ENCODE assay signal across 8 cellular contexts in the genomic region with DNA sequence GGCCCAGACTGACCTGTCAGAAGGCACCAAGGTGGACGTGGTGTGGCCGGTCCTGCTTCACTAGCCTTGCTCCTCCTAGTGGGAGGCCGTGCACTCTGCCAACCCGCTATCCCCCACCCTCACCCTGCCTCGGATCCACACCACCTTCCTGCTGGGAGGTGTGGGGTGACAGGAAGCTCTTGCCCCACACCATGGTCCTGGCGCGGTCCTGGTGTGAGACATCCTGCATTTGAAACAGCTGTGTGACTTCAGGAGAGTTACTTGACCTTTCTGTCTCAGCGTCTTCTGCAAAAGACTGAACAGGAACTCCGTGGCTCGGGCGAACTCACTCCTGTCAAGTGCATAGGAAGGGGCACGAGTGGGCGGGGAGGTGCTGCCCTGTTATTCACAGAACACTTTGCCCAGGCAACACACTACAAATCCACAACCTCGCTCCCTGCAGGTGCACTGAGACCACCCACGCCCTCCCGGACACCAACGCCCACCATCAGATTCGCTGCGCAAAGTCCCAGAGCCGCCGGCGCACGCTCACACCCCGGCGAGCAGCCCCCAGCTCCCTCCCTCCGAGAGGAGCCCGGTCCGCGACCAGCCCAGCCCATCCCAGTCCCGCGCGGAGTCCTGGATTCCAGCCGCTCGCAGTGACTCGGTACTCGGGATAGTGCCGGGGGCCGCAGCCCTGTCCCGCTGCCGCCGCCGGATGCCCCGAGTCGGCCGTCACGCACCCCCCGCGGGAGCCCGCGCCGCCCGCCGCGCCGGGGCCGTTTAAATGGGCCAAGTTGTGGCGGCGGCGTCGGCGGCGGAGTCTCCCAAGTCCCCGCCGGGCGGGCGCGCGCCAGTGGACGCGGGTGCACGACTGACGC. TPM values are rescaled to one million over a fixed set of nuclear protein-coding genes. Genes with fewer than 3 reads are reported as not detected.
DNase-seq lines count a peak whose midpoint lies in the region; ATAC-seq and TF ChIP-seq lines count a peak whose summit lies in the region.

A gene with protein sequence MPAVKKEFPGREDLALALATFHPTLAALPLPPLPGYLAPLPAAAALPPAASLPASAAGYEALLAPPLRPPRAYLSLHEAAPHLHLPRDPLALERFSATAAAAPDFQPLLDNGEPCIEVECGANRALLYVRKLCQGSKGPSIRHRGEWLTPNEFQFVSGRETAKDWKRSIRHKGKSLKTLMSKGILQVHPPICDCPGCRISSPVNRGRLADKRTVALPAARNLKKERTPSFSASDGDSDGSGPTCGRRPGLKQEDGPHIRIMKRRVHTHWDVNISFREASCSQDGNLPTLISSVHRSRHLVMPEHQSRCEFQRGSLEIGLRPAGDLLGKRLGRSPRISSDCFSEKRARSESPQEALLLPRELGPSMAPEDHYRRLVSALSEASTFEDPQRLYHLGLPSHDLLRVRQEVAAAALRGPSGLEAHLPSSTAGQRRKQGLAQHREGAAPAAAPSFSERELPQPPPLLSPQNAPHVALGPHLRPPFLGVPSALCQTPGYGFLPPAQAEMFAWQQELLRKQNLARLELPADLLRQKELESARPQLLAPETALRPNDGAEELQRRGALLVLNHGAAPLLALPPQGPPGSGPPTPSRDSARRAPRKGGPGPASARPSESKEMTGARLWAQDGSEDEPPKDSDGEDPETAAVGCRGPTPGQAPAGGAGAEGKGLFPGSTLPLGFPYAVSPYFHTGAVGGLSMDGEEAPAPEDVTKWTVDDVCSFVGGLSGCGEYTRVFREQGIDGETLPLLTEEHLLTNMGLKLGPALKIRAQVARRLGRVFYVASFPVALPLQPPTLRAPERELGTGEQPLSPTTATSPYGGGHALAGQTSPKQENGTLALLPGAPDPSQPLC (plus strand): TSS at position 793 of the 860 bp plus-strand sequence. CDS start 509 bp downstream, outside the sequence.

- POLR2A ChIA-PET in CD4-positive, alpha-beta T cell (lab: Charles Lee): no interaction called here

- H3K27ac ChIP-seq in CD4-positive, alpha-beta T cell (ENCODE audit: low read depth, low read length): no peak within 1 kb of the TSS
- H3K27ac ChIP-seq in KMS-11 (no peak within 1 kb of the TSS), hepatocyte (no peak within 1 kb of the TSS), rectal smooth muscle tissue (ENCODE audit: low read depth, low read length) (no peak within 1 kb of the TSS)

- H3K27ac Mint-ChIP-seq in CD4-positive, alpha-beta T cell: no peak within 1 kb of the TSS

- H3K9me3 ChIP-seq in CD4-positive, alpha-beta T cell (ENCODE audit: control insufficient read depth, low read length): no peaks in the 10 kb centered on the region
- H3K9me3 ChIP-seq in hepatocyte (ENCODE audit: low read depth): no peaks in the 10 kb centered on the region

- H3K36me3 ChIP-seq in KMS-11 (ENCODE audit: insufficient read depth) (no peaks in the 10 kb centered on the region), hepatocyte (replicated peaks; ENCODE audit: insufficient read depth, low read depth) (no peaks in the 10 kb centered on the region), rectal smooth muscle tissue (ENCODE audit: control insufficient read depth, insufficient read depth, low read length) (no peaks in the 10 kb centered on the region)

- CTCF ChIA-PET in CD4-positive, alpha-beta T cell (lab: Charles Lee): no interaction called here

- H3K4me1 Mint-ChIP-seq in CD4-positive, alpha-beta T cell (ENCODE audit: low read depth): peaks cover 17% of the 10 kb centered on the region

- no peaks in the 10 kb centered on the region for H3K36me3 Mint-ChIP-seq in CD4-positive, alpha-beta T cell (ENCODE audit: low read depth)

- H3K9ac ChIP-seq in KMS-11 (no peak within 1 kb of the TSS), rectal smooth muscle tissue (ENCODE audit: low read length) (no peak within 1 kb of the TSS)

- TF ChIP-seq CTCF in CD4-positive, alpha-beta T cell (IDR thresholded peaks at IDR 0.05): no peak
- no peak for TF ChIP-seq CTCF in KMS-11 (conservative IDR thresholded peaks at IDR 0.05; ENCODE audit: low read depth, low read length)
- TF ChIP-seq CTCF in astrocyte of the cerebellum (IDR thresholded peaks at IDR 0.05; ENCODE audit: low read depth, low read length, missing control alignments): no peak
- TF ChIP-seq CTCF in hepatocyte (IDR thresholded peaks at IDR 0.05; ENCODE audit: poor library complexity): no peak

- peak within 1 kb of the TSS; percentile 86 for H3K4me3 Mint-ChIP-seq in CD4-positive, alpha-beta T cell

- WGBS in hepatocyte (ENCODE audit: low lambda C conversion rate, missing lambda C conversion rate): 9% methylated on average over 38 of the region's 72 CpGs

- peaks cover 31% of the 10 kb centered on the region for H3K4me1 ChIP-seq in KMS-11 (ENCODE audit: low read depth, poor library complexity, severe bottlenecking)
- peaks cover 30% of the 10 kb centered on the region for H3K4me1 ChIP-seq in hepatocyte (ENCODE audit: insufficient read depth)
- H3K4me1 ChIP-seq in rectal smooth muscle tissue (ENCODE audit: control insufficient read depth, insufficient read depth, low read length): peaks cover 11% of the 10 kb centered on the region

- H3K27me3 Mint-ChIP-seq in CD4-positive, alpha-beta T cell: peaks cover 62% of the 10 kb centered on the region

- in situ Hi-C loops in astrocyte of the cerebellum (cut with HindIII; ENCODE audit: low sequenced_read_pairs): no loop called here

- peaks cover 66% of the 10 kb centered on the region for H3K27me3 ChIP-seq in CD4-positive, alpha-beta T cell (ENCODE audit: control insufficient read depth, insufficient read depth, low read length)
- peaks cover 96% of the 10 kb centered on the region for H3K27me3 ChIP-seq in KMS-11 (ENCODE audit: insufficient read depth, low read depth)
- peaks cover 47% of the 10 kb centered on the region for H3K27me3 ChIP-seq in hepatocyte
- peaks cover 48% of the 10 kb centered on the region for H3K27me3 ChIP-seq in rectal smooth muscle tissue (ENCODE audit: control insufficient read depth, insufficient read depth, low read length)

- H3K79me2 ChIP-seq in KMS-11 (ENCODE audit: insufficient read depth, low read depth) (no peaks in the 10 kb centered on the region), hepatocyte (no peaks in the 10 kb centered on the region)

- H2AFZ ChIP-seq in KMS-11 (ENCODE audit: low read depth) (peak within 1 kb of the TSS; percentile 22), hepatocyte (peak within 1 kb of the TSS; percentile 52)

- H3K9me3 Mint-ChIP-seq in CD4-positive, alpha-beta T cell: no peaks in the 10 kb centered on the region

- peak; percentile 51 to 75 (median 62) for DNase-seq in CD4-positive, alpha-beta T cell
- DNase-seq in T follicular helper cell (ENCODE audit: low read depth) (peak; percentile 47), astrocyte of the cerebellum (ENCODE audit: low read depth) (peak; percentile 49), hepatocyte (ENCODE audit: low spot score) (peak; percentile 89)

- intact Hi-C loops in CD4-positive, alpha-beta T cell (cut with DNase I, micrococcal nuclease): no loop called here

- peak; percentile 53 for ATAC-seq in CD4-positive, alpha-beta T cell (ENCODE audit: poor library complexity)
- ATAC-seq in GM19023 (IDR thresholded peaks at IDR 0.05; ENCODE audit: unreplicated experiment): no peak
- no peak for ATAC-seq in GM21737 (IDR thresholded peaks at IDR 0.05; ENCODE audit: unreplicated experiment)

- H3K4me3 ChIP-seq in KMS-11 (IDR thresholded peaks at IDR 0.05; ENCODE audit: insufficient read depth, low read depth, low read length) (no peak within 1 kb of the TSS), astrocyte of the cerebellum (ENCODE audit: low read depth, low read length) (peak within 1 kb of the TSS; percentile 59), hepatocyte (peak within 1 kb of the TSS; percentile 36), rectal smooth muscle tissue (ENCODE audit: low read length) (peak within 1 kb of the TSS; percentile 68)

- no peaks in the 10 kb centered on the region for H3K9me2 ChIP-seq in hepatocyte (replicated peaks; ENCODE audit: insufficient read depth)

- no peaks in the 10 kb centered on the region for H4K20me1 ChIP-seq in KMS-11 (ENCODE audit: insufficient read depth)
- peaks cover 6% of the 10 kb centered on the region for H4K20me1 ChIP-seq in hepatocyte (ENCODE audit: insufficient read depth, poor library complexity, severe bottlenecking)

- H3K4me2 ChIP-seq in KMS-11 (peak within 1 kb of the TSS; percentile 51; the same call in 1 of the 2 replicates), hepatocyte (peak within 1 kb of the TSS; percentile 96)

RNA-seq across cellular contexts. Expression of the gene that starts here (rescaled TPM):
- total RNA-seq in CD4-positive, alpha-beta T cell: not detected
- 9.5 and 10.2 TPM in 2 replicates for total RNA-seq in hepatocyte
- polyA plus RNA-seq in hepatocyte: 17.1 and 20.1 TPM in 2 replicates

Comparison
In these comparisons a context has a peak if more than half of its experiments do, and no peak if none do; other contexts are left out.
1. RNA of the gene that starts here (total RNA-seq): 9.5 to 10.2 TPM in hepatocyte; not detected in CD4-positive, alpha-beta T cell; every median in the first group is over 10 times any median in the second.
2. Peak in DNase-seq and ATAC-seq in CD4-positive, alpha-beta T cell; RNA of the gene not detected or under 1 TPM.
3. Peak in every context shown above with its lines, with median percentiles within 50 percentile points of each other: DNase-seq.